Comparison of ENCODE assay signal across 30 cellular contexts in genomic region chr2:95082479-95082878, GRCh38. TPM values are rescaled to one million over a fixed set of nuclear protein-coding genes. Genes with fewer than 3 reads are reported as not detected.
"Had no signal": no experiment of that assay in that cellular context is flagged by ENCODE, and none has a peak within 500 bp of the region (broad histone marks: within the 10 kb centered on the region; RNA-seq: fewer than 3 reads in every experiment).

No MANE protein-coding gene starts in this region.

- H3K27ac ChIP-seq: epithelial cell of prostate, gastrocnemius medialis, neural progenitor cell, parathyroid adenoma, right lobe of liver, thoracic aorta, tibial nerve, upper lobe of left lung had no signal

- FAIRE-seq: keratinocyte, small intestine, urothelium cell line had no signal

- DNase-seq: cortex of kidney; effector CD4-positive, alpha-beta T cell; gastrocnemius medialis; head of caudate nucleus; mesenchymal stem cell; naive thymus-derived CD4-positive, alpha-beta T cell; right lobe of liver; small intestine; stimulated activated CD4-positive, alpha-beta T cell treated with anti-CD3 and anti-CD28 coated beads, Interleukin-15, amount 100 ng/mL, for 24 hours; stimulated activated CD4-positive, alpha-beta T cell treated with anti-CD3 and anti-CD28 coated beads, Interleukin-2, amount 100 ng/mL, for 48 hours; stimulated activated naive B cell treated with anti-CD40 and anti-IgM and Interleukin-4, amounts not matched to agents 10 μg/mL and 1 μg/mL and 100 μg/mL, for 72 hours; upper lobe of left lung had no signal

- H3K4me3 ChIP-seq: gastrocnemius medialis, lung, neural progenitor cell, right lobe of liver, thoracic aorta, tibial nerve, upper lobe of left lung had no signal

- H3K4me2 ChIP-seq: neural progenitor cell had no signal

- H3K27ac Mint-ChIP-seq: mesothelial cell of epicardium; nephron; neural progenitor cell; progenitor cell of endocrine pancreas; stimulated activated naive B cell treated with anti-CD40 and anti-IgM and Interleukin-4, amounts not matched to agents 10 μg/mL and 1 μg/mL and 100 μg/mL, for 72 hours; stimulated activated naive CD8-positive, alpha-beta T cell treated with anti-CD3 and anti-CD28 coated beads, Interleukin-15, Interleukin-2, amounts not matched to agents 100 ng/mL and 50 ng/mL, for 24 hours had no signal

- H3K9ac ChIP-seq: neural progenitor cell, parathyroid adenoma had no signal

- ATAC-seq: esophagus mucosa; gastrocnemius medialis; left lobe of liver; naive thymus-derived CD4-positive, alpha-beta T cell; right lobe of liver; stimulated activated naive B cell treated with anti-CD40 and anti-IgM and Interleukin-4, amounts not matched to agents 10 μg/mL and 1 μg/mL and 100 μg/mL, for 72 hours had no signal

- H3K9me3 ChIP-seq: gastrocnemius medialis, right lobe of liver, thoracic aorta, upper lobe of left lung had no signal

- H3K27me3 ChIP-seq: right lobe of liver, upper lobe of left lung had no signal

- H2AFZ ChIP-seq: neural progenitor cell, parathyroid adenoma had no signal

- H3K4me1 ChIP-seq: neural progenitor cell, parathyroid adenoma, right lobe of liver had no signal

- H3K4me1 Mint-ChIP-seq: mesothelial cell of epicardium had no signal

- H3K9me3 Mint-ChIP-seq: naive thymus-derived CD4-positive, alpha-beta T cell; stimulated activated naive CD8-positive, alpha-beta T cell treated with anti-CD3 and anti-CD28 coated beads, Interleukin-15, Interleukin-2, amounts not matched to agents 100 ng/mL and 50 ng/mL, for 24 hours had no signal

- H3K79me2 ChIP-seq: parathyroid adenoma had no signal

- H3K4me3 Mint-ChIP-seq: mesothelial cell of epicardium; naive thymus-derived CD4-positive, alpha-beta T cell; nephron; neural progenitor cell; stimulated activated naive B cell treated with anti-CD40 and anti-IgM and Interleukin-4, amounts not matched to agents 10 μg/mL and 1 μg/mL and 100 μg/mL, for 72 hours; stimulated activated naive CD8-positive, alpha-beta T cell treated with anti-CD3 and anti-CD28 coated beads, Interleukin-15, Interleukin-2, amounts not matched to agents 100 ng/mL and 50 ng/mL, for 24 hours had no signal

- H3K27me3 Mint-ChIP-seq: naive thymus-derived CD4-positive, alpha-beta T cell; stimulated activated naive CD8-positive, alpha-beta T cell treated with anti-CD3 and anti-CD28 coated beads, Interleukin-15, Interleukin-2, amounts not matched to agents 100 ng/mL and 50 ng/mL, for 24 hours had no signal

RNA-seq across cellular contexts. Expression of gene MAL, which starts 57.0 kb away (rescaled TPM):
- total RNA-seq: dermis microvascular lymphatic vessel endothelial cell, glomerular endothelial cell, liver, mesothelial cell of epicardium, osteoblast, progenitor cell of endocrine pancreas, thoracic aorta had no signal
- polyA plus RNA-seq: keratinocyte had no signal
